14 cellular contexts compared by ENCODE assay signal in the genomic region with DNA sequence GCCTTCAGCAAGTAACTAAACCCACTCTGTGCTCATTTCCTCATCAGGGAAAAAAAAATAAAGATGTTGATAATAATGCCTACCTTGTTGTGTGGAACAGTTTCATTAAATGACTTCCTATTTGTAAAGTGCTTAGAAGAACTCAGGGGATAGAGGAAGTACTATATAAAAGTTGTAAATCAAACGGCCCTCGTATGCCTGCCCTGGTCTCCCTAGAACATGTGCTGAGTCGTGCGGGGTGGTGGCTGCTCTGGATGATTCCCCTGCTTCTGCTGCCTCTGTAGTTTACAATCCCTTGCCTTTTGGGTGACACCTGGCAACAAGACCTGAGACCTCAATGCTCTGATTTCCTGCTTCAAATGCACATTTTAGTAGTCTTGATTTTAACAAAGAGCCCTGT.
A peak's percentile ranks its signal among the peaks of the same experiment; 100 is the strongest.
DNase-seq lines count a peak whose midpoint lies in the region; ATAC-seq, FAIRE-seq and TF ChIP-seq lines count a peak whose summit lies in the region.
"Had no signal": no experiment of that assay in that cellular context is flagged by ENCODE, and none has a peak within 500 bp of the region (broad histone marks: within the 10 kb centered on the region; RNA-seq: fewer than 3 reads in every experiment).

No MANE protein-coding gene starts in this region.

- 77% methylated on average over 4 of the region's 4 CpGs for WGBS in testis, 2 donors

- no peak for DNase-seq in GM18507 (ENCODE audit: extremely low spot score, insufficient read length, low read depth)
- peak; percentile 69 to 79 for DNase-seq in Kasumi-1 (lab: John Stamatoyannopoulos, UW)
- DNase-seq in activated B cell treated with CpG ODN at 0.5 μM for 24 hours = no peak
- peak; percentile 23 for DNase-seq in naive B cell
- DNase-seq in testis = no peak
- no peak for DNase-seq in WERI-Rb-1
- no peak for DNase-seq in NCI-H1436 treated with DMSO at 0.1 percent for 48 hours (lab: John Stamatoyannopoulos, UW)
- DNase-seq: activated gamma-delta T cell treated with Interleukin-2 at 50 U/mL for 16 hours, NCI-H2081 treated with DMSO at 0.1 percent for 48 hours, T1000 had no signal

- H3K4me3 ChIP-seq in testis (no peak overlapping the region), WERI-Rb-1 (ENCODE audit: low read depth, low read length) (no peak overlapping the region)
- H3K4me3 ChIP-seq: BLaER1, body of pancreas had no signal

- H3K36me3 ChIP-seq in testis (ENCODE audit: low read depth, missing control alignments) (no peaks in the 10 kb centered on the region), WERI-Rb-1 (no peaks in the 10 kb centered on the region)
- H3K36me3 ChIP-seq: BLaER1 had no signal

- H3K36me3 Mint-ChIP-seq in activated B cell treated with CpG ODN at 0.5 μM for 24 hours (ENCODE audit: low read depth) (no peaks in the 10 kb centered on the region), naive B cell (no peaks in the 10 kb centered on the region)

- no peaks in the 10 kb centered on the region for H3K27me3 ChIP-seq in testis
- H3K27me3 ChIP-seq in WERI-Rb-1 (ENCODE audit: insufficient read depth, low read depth, severe bottlenecking) = no peaks in the 10 kb centered on the region
- H3K27me3 ChIP-seq: BLaER1, body of pancreas had no signal

- CTCF ChIA-PET in activated B cell treated with CpG ODN at 0.5 μM for 24 hours (lab: Charles Lee) = interaction anchor here (2.0 kb wide), 1 partner anchor 11 kb away, joined by 5 read pairs; no protein-coding TSS in a partner anchor

- TF ChIP-seq POLR2A in testis (IDR thresholded peaks at IDR 0.05) = no peak

- H3K4me1 Mint-ChIP-seq in activated B cell treated with CpG ODN at 0.5 μM for 24 hours (peaks cover 42% of the 10 kb centered on the region), naive B cell (peaks cover 39 to 44% (median 39%) of the 10 kb centered on the region in 3 donors)

- TF ChIP-seq CTCF in activated B cell treated with CpG ODN at 0.5 μM for 24 hours (IDR thresholded peaks at IDR 0.05) (no peak), testis (IDR thresholded peaks at IDR 0.05) (no peak), WERI-Rb-1 (IDR thresholded peaks at IDR 0.05; ENCODE audit: low read depth, low read length) (no peak)

- no peaks in the 10 kb centered on the region for H3K4me1 ChIP-seq in testis

- FAIRE-seq in GM18507 (lab: Jason Lieb, UNC) = peak; percentile 65

- H3K27me3 Mint-ChIP-seq in activated B cell treated with CpG ODN at 0.5 μM for 24 hours (no peaks in the 10 kb centered on the region), naive B cell (no peaks in the 10 kb centered on the region)

- H3K4me3 Mint-ChIP-seq in activated B cell treated with CpG ODN at 0.5 μM for 24 hours (peak overlapping the region; percentile 25), naive B cell (peak overlapping the region in 7 of 8 donors; percentile 19 to 74 (median 63))

- H3K27ac Mint-ChIP-seq in activated B cell treated with CpG ODN at 0.5 μM for 24 hours (peak overlapping the region; percentile 61), naive B cell (peak overlapping the region in 5 of 6 donors; percentile 55 to 91 (median 86))

- H3K9me3 ChIP-seq in testis (no peaks in the 10 kb centered on the region), WERI-Rb-1 (ENCODE audit: severe bottlenecking) (no peaks in the 10 kb centered on the region)
- H3K9me3 ChIP-seq: BLaER1, body of pancreas had no signal

- H3K9me3 Mint-ChIP-seq in activated B cell treated with CpG ODN at 0.5 μM for 24 hours = no peaks in the 10 kb centered on the region
- peaks cover 0 to 2% (median 0%) of the 10 kb centered on the region in 7 donors for H3K9me3 Mint-ChIP-seq in naive B cell

- ATAC-seq in activated B cell treated with CpG ODN at 0.5 μM for 24 hours (ENCODE audit: low read depth) = peak; percentile 40
- ATAC-seq in naive B cell (ENCODE audit: low read depth in 2 of 2) = peak; percentile 86 to 88
- no peak for ATAC-seq in HG03175 (IDR thresholded peaks at IDR 0.05; ENCODE audit: unreplicated experiment)
- ATAC-seq: body of pancreas had no signal

- POLR2A ChIA-PET in activated B cell treated with CpG ODN at 0.5 μM for 24 hours (lab: Charles Lee) = no interaction called here

- intact Hi-C loops in activated B cell treated with CpG ODN at 0.5 μM for 24 hours (cut with micrococcal nuclease) = no loop called here
- intact Hi-C loops in testis (cut with DNase I; ENCODE audit: low total_unique reads) = no loop called here

- H3K27ac ChIP-seq in testis (peak overlapping the region in 1 of 2 donors; percentile 36), WERI-Rb-1 (no peak overlapping the region)
- H3K27ac ChIP-seq: BLaER1, body of pancreas, KMS-11 had no signal

Comparison
In these comparisons a context has a peak if more than half of its experiments do, and no peak if none do; other contexts are left out.
1. DNase-seq: peak in Kasumi-1 (2 of 2) and naive B cell (single experiment); none in GM18507 (single experiment), activated B cell treated with CpG ODN at 0.5 μM for 24 hours (single experiment), testis (single experiment), WERI-Rb-1 (single experiment) and NCI-H1436 treated with DMSO at 0.1 percent for 48 hours (single experiment).